ENCODE assay signal across 23 cellular contexts in the genomic region with DNA sequence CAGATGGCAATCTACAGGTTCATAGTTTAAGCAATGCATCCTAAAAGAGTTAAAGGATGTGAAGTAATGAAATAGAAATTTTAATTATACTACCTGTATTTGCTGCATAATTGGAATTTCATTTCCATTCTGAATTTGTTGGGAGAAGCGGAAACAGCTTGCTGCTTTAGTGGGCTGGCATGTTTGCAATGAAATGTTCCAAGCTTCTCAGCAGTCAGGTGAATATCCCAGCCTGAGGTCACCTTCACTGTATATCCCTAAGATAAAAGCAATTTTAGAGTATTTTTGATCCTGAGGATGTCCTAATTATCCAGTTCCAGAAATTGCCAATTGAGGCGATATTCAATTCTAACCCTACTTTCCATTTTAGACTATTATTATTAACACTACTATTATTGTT.
"Had no signal": no experiment of that assay in that cellular context is flagged by ENCODE, and none has a peak within 500 bp of the region (broad histone marks: within the 10 kb centered on the region; RNA-seq: fewer than 3 reads in every experiment).

No MANE protein-coding gene starts in this region.

- H2AFZ ChIP-seq: hepatocyte had no signal

- FAIRE-seq: colon, endothelial cell of umbilical vein, frontal cortex had no signal

- H3K36me3 ChIP-seq: esophagus muscularis mucosa, gastroesophageal sphincter, heart left ventricle, left lung, lower lobe of right lung had no signal

- H3K4me1 ChIP-seq: esophagus muscularis mucosa, foreskin keratinocyte, gastroesophageal sphincter, heart left ventricle, left lung, lower lobe of right lung had no signal

- H3K79me2 ChIP-seq: hepatocyte had no signal

- H3K4me3 ChIP-seq: coronary artery, dorsolateral prefrontal cortex, esophagus muscularis mucosa, gastroesophageal sphincter, heart left ventricle, hepatocyte, left lung, lower lobe of right lung, mucosa of descending colon had no signal

- H3K9me3 ChIP-seq: esophagus muscularis mucosa, gastroesophageal sphincter, heart left ventricle, left lung, lower lobe of right lung, mucosa of descending colon had no signal

- ATAC-seq: foreskin keratinocyte, gastroesophageal sphincter, heart left ventricle, left cardiac atrium, left lung, left ventricle myocardium superior, lower lobe of right lung, mucosa of descending colon had no signal

- H3K4me2 ChIP-seq: hepatocyte had no signal

- DNase-seq: dermis blood vessel endothelial cell; effector CD4-positive, alpha-beta T cell; effector memory CD4-positive, alpha-beta T cell; foreskin keratinocyte; heart left ventricle; hypothalamus; immature natural killer cell; islet precursor cell; left cardiac atrium; left lung; left ventricle myocardium superior; lower lobe of right lung; mesenchymal stem cell; mucosa of descending colon; naive B cell had no signal

- H3K27ac ChIP-seq: coronary artery, esophagus muscularis mucosa, foreskin keratinocyte, gastroesophageal sphincter, heart left ventricle, hepatocyte, left lung, lower lobe of right lung had no signal

- H3K27me3 ChIP-seq: dorsolateral prefrontal cortex, esophagus muscularis mucosa, foreskin keratinocyte, gastroesophageal sphincter, heart left ventricle, hepatocyte, left lung had no signal
